ENCODE assay signal across 8 cellular contexts in the genomic region with DNA sequence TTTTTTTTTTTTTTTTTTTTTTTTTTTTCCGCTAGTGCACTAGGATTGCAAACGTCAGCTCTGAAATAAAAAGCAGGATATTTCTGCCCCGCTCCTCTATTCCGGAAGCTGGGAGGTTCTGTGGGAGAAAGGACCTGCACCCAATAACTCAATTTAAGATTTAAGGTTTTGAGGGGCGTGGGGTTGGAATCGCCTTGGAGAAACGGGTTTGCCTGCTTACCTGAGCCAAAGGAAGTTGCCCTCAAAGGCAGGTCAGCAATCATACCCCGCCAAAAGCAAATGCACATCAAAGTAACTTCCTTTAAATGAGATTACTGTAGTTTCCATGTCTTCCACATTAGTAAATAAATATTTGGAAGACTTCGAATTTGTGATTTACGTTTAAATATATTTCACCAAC. TPM values are rescaled to one million over a fixed set of nuclear protein-coding genes. Genes with fewer than 3 reads are reported as not detected.
DNase-seq lines count a peak whose midpoint lies in the region; TF ChIP-seq lines count a peak whose summit lies in the region.

No MANE protein-coding gene starts in this region.

- H3K4me1 ChIP-seq in BE2C = no peaks in the 10 kb centered on the region

- peaks cover 52% of the 10 kb centered on the region for H3K27me3 Mint-ChIP-seq in progenitor cell of endocrine pancreas

- H3K27ac Mint-ChIP-seq in progenitor cell of endocrine pancreas = no peak overlapping the region

- no peaks in the 10 kb centered on the region for H3K36me3 Mint-ChIP-seq in progenitor cell of endocrine pancreas (ENCODE audit: insufficient read depth)

- H3K36me3 ChIP-seq in GM06990 (ENCODE audit: control insufficient read depth, insufficient read depth, low read length) (no peaks in the 10 kb centered on the region), BE2C (no peaks in the 10 kb centered on the region)

- no peaks in the 10 kb centered on the region for H3K27me3 ChIP-seq in GM06990 (replicated peaks; ENCODE audit: control insufficient read depth, insufficient read depth, low read length)
- no peaks in the 10 kb centered on the region for H3K27me3 ChIP-seq in BE2C

- peak overlapping the region; percentile 72 for H3K4me3 ChIP-seq in GM06990 (replicated peaks; ENCODE audit: low read depth, low read length)
- peak overlapping the region; percentile 71 for H3K4me3 ChIP-seq in fibroblast of pulmonary artery (replicated peaks; ENCODE audit: low read depth, low read length)
- no peak overlapping the region for H3K4me3 ChIP-seq in BE2C (ENCODE audit: low read depth, low read length)

- H3K27ac ChIP-seq in VCaP = peak overlapping the region; percentile 89

- H3K9me3 Mint-ChIP-seq in progenitor cell of endocrine pancreas (ENCODE audit: low read depth) = no peaks in the 10 kb centered on the region

- H3K4me1 Mint-ChIP-seq in progenitor cell of endocrine pancreas (ENCODE audit: low read depth) = peaks cover 8% of the 10 kb centered on the region

- H3K4me3 Mint-ChIP-seq in progenitor cell of endocrine pancreas (ENCODE audit: low read depth) = peak overlapping the region; percentile 82

- TF ChIP-seq CTCF in GM06990 (IDR thresholded peaks at IDR 0.05; ENCODE audit: insufficient read depth, low read length, poor library complexity, severe bottlenecking) (no peak), VCaP (conservative IDR thresholded peaks at IDR 0.05) (no peak), fibroblast of pulmonary artery (IDR thresholded peaks at IDR 0.05; ENCODE audit: low read length, missing control alignments) (no peak), progenitor cell of endocrine pancreas (IDR thresholded peaks at IDR 0.05; ENCODE audit: unreplicated experiment) (no peak), BE2C (IDR thresholded peaks at IDR 0.05; ENCODE audit: low read depth, low read length) (no peak)

- DNase-seq in GM06990 (ENCODE audit: extremely low read depth, insufficient read length) (no peak), fibroblast of pulmonary artery (ENCODE audit: low read depth) (no peak), progenitor cell of endocrine pancreas (ENCODE audit: low spot score, unreplicated experiment) (no peak), GOT3 (lab: John Stamatoyannopoulos, UW) (no peak), anterior cingulate cortex (lab: John Stamatoyannopoulos, UW) (no peak), BE2C (no peak)
- no peak for DNase-seq in activated effector memory CD4-positive, alpha-beta T cell treated with anti-CD3 and anti-CD28 coated beads, Interleukin-2, amount 50 U/mL, for 16 hours

- H3K9me3 ChIP-seq in BE2C = no peaks in the 10 kb centered on the region

RNA-seq across cellular contexts. Expression of gene HS3ST1, which starts 1.0 kb away (rescaled TPM):
- 1.9 and 3.4 TPM in 2 replicates for total RNA-seq in progenitor cell of endocrine pancreas
- polyA plus RNA-seq in BE2C (2012; ENCODE audit: insufficient read depth, insufficient read length, low read depth) = not detected
